ENCODE assay signal across 20 cellular contexts in genomic region chr1:157820299-157820698, GRCh38. TPM values are rescaled to one million over a fixed set of nuclear protein-coding genes. Genes with fewer than 3 reads are reported as not detected.
DNase-seq lines count a peak whose midpoint lies in the region; ATAC-seq and TF ChIP-seq lines count a peak whose summit lies in the region.
"Had no signal": no experiment of that assay in that cellular context is flagged by ENCODE, and none has a peak within 500 bp of the region (broad histone marks: within the 10 kb centered on the region; RNA-seq: fewer than 3 reads in every experiment).

No MANE protein-coding gene starts in this region.

- H3K4me3 Mint-ChIP-seq in activated B cell treated with CpG ODN at 0.5 μM for 24 hours (no peak overlapping the region), mesothelial cell of epicardium (no peak overlapping the region)
- H3K4me3 Mint-ChIP-seq: CD4-positive, alpha-beta T cell; IgD-negative memory B cell had no signal

- H3K9ac ChIP-seq in BLaER1, result no peak overlapping the region
- H3K9ac ChIP-seq in OCI-LY1 (ENCODE audit: low read length), result no peak overlapping the region

- H3K4me1 Mint-ChIP-seq in activated B cell treated with CpG ODN at 0.5 μM for 24 hours (peaks cover 23% of the 10 kb centered on the region), mesothelial cell of epicardium (no peaks in the 10 kb centered on the region)

- CTCF ChIA-PET in activated B cell treated with CpG ODN at 0.5 μM for 24 hours (lab: Charles Lee), result interaction anchor here (1.0 to 2.5 kb wide), 5 partner anchors 9 to 240 kb away, joined by 4 to 8 read pairs (median 6); no protein-coding TSS in a partner anchor

- H3K27ac Mint-ChIP-seq in activated B cell treated with CpG ODN at 0.5 μM for 24 hours, result no peak overlapping the region
- H3K27ac Mint-ChIP-seq in mesothelial cell of epicardium, result no peak overlapping the region
- H3K27ac Mint-ChIP-seq: CD4-positive, alpha-beta T cell had no signal

- H3K27ac ChIP-seq in BLaER1 (no peak overlapping the region), OCI-LY1 (ENCODE audit: low read depth, low read length, poor library complexity, severe bottlenecking) (peak overlapping the region; percentile 86), spleen (peak overlapping the region in 7 of 8 donors; percentile 51 to 85 (median 81)), uterus (no peak overlapping the region)
- H3K27ac ChIP-seq: C4-2B had no signal

- H3K27me3 Mint-ChIP-seq in activated B cell treated with CpG ODN at 0.5 μM for 24 hours (no peaks in the 10 kb centered on the region), mesothelial cell of epicardium (ENCODE audit: low read depth) (peaks cover 21% of the 10 kb centered on the region)

- TF ChIP-seq CTCF in OCI-LY1 (IDR thresholded peaks at IDR 0.05; ENCODE audit: low read length) (no peak), activated B cell treated with CpG ODN at 0.5 μM for 24 hours (IDR thresholded peaks at IDR 0.05) (no peak), spleen (IDR thresholded peaks at IDR 0.05 in 8 of 11, conservative IDR thresholded peaks at IDR 0.05 in 3 of 11) (no peak), uterus (IDR thresholded peaks at IDR 0.05) (no peak), mesothelial cell of epicardium (IDR thresholded peaks at IDR 0.05; ENCODE audit: unreplicated experiment) (no peak)

- H3K4me3 ChIP-seq in BLaER1 (no peak overlapping the region), OCI-LY1 (ENCODE audit: low read depth, low read length, poor library complexity, severe bottlenecking) (peak overlapping the region; percentile 65), spleen (peak overlapping the region in 2 of 8 donors; percentile 20 to 64), uterus (no peak overlapping the region)

- H3K36me3 Mint-ChIP-seq in activated B cell treated with CpG ODN at 0.5 μM for 24 hours (ENCODE audit: low read depth) (peaks cover 13% of the 10 kb centered on the region), mesothelial cell of epicardium (no peaks in the 10 kb centered on the region)

- no peak overlapping the region for H2AFZ ChIP-seq in OCI-LY1 (ENCODE audit: low read length)

- 68 to 83% (median 75%) methylated on average over 2 of the region's 2 CpGs for WGBS in spleen, 5 donors

- H3K79me2 ChIP-seq in OCI-LY1 (ENCODE audit: insufficient read depth, low read length), result peaks cover 29% of the 10 kb centered on the region

- peaks cover 15% of the 10 kb centered on the region for H3K4me1 ChIP-seq in BLaER1
- peaks cover 46% of the 10 kb centered on the region for H3K4me1 ChIP-seq in OCI-LY1 (ENCODE audit: insufficient read depth, low read length, severe bottlenecking)
- peaks cover 0 to 26% (median 6%) of the 10 kb centered on the region in 6 donors for H3K4me1 ChIP-seq in spleen
- H3K4me1 ChIP-seq in uterus, result no peaks in the 10 kb centered on the region

- H3K9me3 Mint-ChIP-seq in activated B cell treated with CpG ODN at 0.5 μM for 24 hours (no peaks in the 10 kb centered on the region), mesothelial cell of epicardium (peaks cover 3% of the 10 kb centered on the region)
- H3K9me3 Mint-ChIP-seq: CD4-positive, alpha-beta T cell; IgD-negative memory B cell had no signal

- ATAC-seq in activated B cell treated with CpG ODN at 0.5 μM for 24 hours (ENCODE audit: low read depth) (peak; percentile 12), HG03175 (IDR thresholded peaks at IDR 0.05; ENCODE audit: unreplicated experiment) (no peak)
- ATAC-seq: HepG2 had no signal

- peak overlapping the region; percentile 57 for H3K4me2 ChIP-seq in BLaER1
- H3K4me2 ChIP-seq in OCI-LY1 (ENCODE audit: low read length), result peak overlapping the region; percentile 90

- TF ChIP-seq POLR2A in spleen (IDR thresholded peaks at IDR 0.05) (no peak), uterus (IDR thresholded peaks at IDR 0.05) (no peak)

- H3K9me2 ChIP-seq in OCI-LY1 (ENCODE audit: low read depth, low read length), result no peaks in the 10 kb centered on the region

- intact Hi-C loops in activated B cell treated with CpG ODN at 0.5 μM for 24 hours (cut with micrococcal nuclease) (loop anchor here (1.0 to 2.0 kb wide), 4 partner anchors 9 to 46 kb away; no protein-coding TSS in a partner anchor), spleen (cut with DNase I; ENCODE audit: low total_unique reads) (no loop called here), uterus (cut with DNase I; ENCODE audit: low total_unique reads) (no loop called here)

- no peaks in the 10 kb centered on the region for H3F3A ChIP-seq in OCI-LY1 (ENCODE audit: insufficient read depth, low read length)

- H4K20me1 ChIP-seq in BLaER1 (no peaks in the 10 kb centered on the region), OCI-LY1 (ENCODE audit: insufficient read depth, low read length) (no peaks in the 10 kb centered on the region)

- DNase-seq in activated B cell treated with CpG ODN at 0.5 μM for 24 hours (no peak), spleen (no peak), superior temporal gyrus (ENCODE audit: extremely low spot score) (no peak), uterus (no peak), mesothelial cell of epicardium (ENCODE audit: low spot score in 2 of 2, unreplicated experiment in 2 of 2) (no peak)
- DNase-seq: 8988T; CD4-positive, alpha-beta T cell; DMS153; DMS79; GF-D8; GOT3; H7 had no signal

- H3K36me3 ChIP-seq in BLaER1 (no peaks in the 10 kb centered on the region), OCI-LY1 (ENCODE audit: insufficient read depth, low read length) (peaks cover 5% of the 10 kb centered on the region; the same call in 1 of the 2 replicates), spleen (no peaks in the 10 kb centered on the region), uterus (no peaks in the 10 kb centered on the region)

- H3K9me3 ChIP-seq in BLaER1 (no peaks in the 10 kb centered on the region), OCI-LY1 (ENCODE audit: low read length) (0 out of 2 replicates have a peak, but pooled peaks cover 1% of the 10 kb centered on the region), spleen (peaks cover 0 to under 1% (median 0%) of the 10 kb centered on the region in 8 donors), uterus (no peaks in the 10 kb centered on the region)

- no peaks in the 10 kb centered on the region for H3K27me3 ChIP-seq in BLaER1
- no peaks in the 10 kb centered on the region for H3K27me3 ChIP-seq in OCI-LY1 (ENCODE audit: insufficient read depth, low read length)
- H3K27me3 ChIP-seq in spleen (replicated peaks in 1 of 7), result no peaks in the 10 kb centered on the region
- no peaks in the 10 kb centered on the region for H3K27me3 ChIP-seq in uterus

- POLR2A ChIA-PET in activated B cell treated with CpG ODN at 0.5 μM for 24 hours (lab: Charles Lee), result interaction anchor here (0.8 to 4.5 kb wide), 15 partner anchors 9 to 259 kb away, joined by 3 to 30 read pairs (median 6); partner anchors contain the start of gene FCRL2

RNA-seq across cellular contexts. Expression of gene FCRL1, which starts 0.4 kb away (rescaled TPM):
- 111 and 138 TPM in 2 replicates for total RNA-seq in activated B cell treated with CpG ODN at 0.5 μM for 24 hours
- total RNA-seq in spleen, result 100 to 1,000 TPM in 4 of 7 donors, 10 to 100 TPM in 3; 57.3 to 158 (median 110) TPM
- 10 to 100 TPM; 54.5 to 77.8 (median 72.0) TPM for polyA plus RNA-seq in spleen
- total RNA-seq in uterus, result 1 to 10 TPM in 1 of 4 donors, under 1 TPM in 1, not detected in 2; 0.27 to 1.1 TPM
- not detected in 3 replicates for total RNA-seq in mesothelial cell of epicardium
- total RNA-seq: A673, H7, HepG2 had no signal
- polyA plus RNA-seq: AG04450, HepG2 had no signal

RNA-seq across cellular contexts. Expression of gene CD5L, which starts 21.3 kb away (rescaled TPM):
- 0.20 TPM in 1 of 2 replicates, not detected in the other for total RNA-seq in activated B cell treated with CpG ODN at 0.5 μM for 24 hours
- 100 to 1,000 TPM; 348 to 892 (median 512) TPM for total RNA-seq in spleen
- 10 to 100 TPM; 16.8 to 60.8 (median 42.6) TPM for polyA plus RNA-seq in spleen
- total RNA-seq in uterus, result not detected
- not detected in 3 replicates for total RNA-seq in mesothelial cell of epicardium
- total RNA-seq: A673; CD4-positive, alpha-beta T cell; H7; HepG2 had no signal
- polyA plus RNA-seq: AG04450, HepG2, IgD-negative memory B cell had no signal

RNA-seq across cellular contexts. Expression of gene FCRL2, which starts 43.4 kb away (rescaled TPM):
- total RNA-seq in activated B cell treated with CpG ODN at 0.5 μM for 24 hours, result 48.0 and 51.6 TPM in 2 replicates
- 10 to 100 TPM; 32.9 to 71.1 (median 43.6) TPM for total RNA-seq in spleen
- 100 to 1,000 TPM in 1 of 3 donors, 10 to 100 TPM in 2; 93.1 to 236 (median 96.6) TPM for polyA plus RNA-seq in spleen
- under 1 TPM; 0.51 to 0.67 (median 0.57) TPM for total RNA-seq in uterus
- total RNA-seq in mesothelial cell of epicardium, result not detected in 3 replicates
- total RNA-seq: A673, H7, HepG2 had no signal
- polyA plus RNA-seq: AG04450, HepG2 had no signal

Comparison
In these comparisons a context has a peak if more than half of its experiments do, and no peak if none do; other contexts are left out.
1. H3K27ac ChIP-seq: peak in OCI-LY1 (single experiment) and spleen (7 of 8); none in BLaER1 (single experiment) and uterus (0 of 2).
2. RNA of gene FCRL1, which starts 0.4 kb away (total RNA-seq): 111 to 138 TPM in activated B cell treated with CpG ODN at 0.5 μM for 24 hours and 57.3 to 158 TPM in spleen; 0.27 to 1.1 TPM in uterus and not detected in mesothelial cell of epicardium; every median in the first group is over 10 times any median in the second.
3. RNA of gene CD5L, which starts 21.3 kb away (total RNA-seq): 348 to 892 TPM in spleen; 0.20 TPM in activated B cell treated with CpG ODN at 0.5 μM for 24 hours, not detected in uterus and not detected in mesothelial cell of epicardium; every median in the first group is over 100 times any median in the second.
4. RNA of gene FCRL2, which starts 43.4 kb away (total RNA-seq): 48.0 to 51.6 TPM in activated B cell treated with CpG ODN at 0.5 μM for 24 hours and 32.9 to 71.1 TPM in spleen; 0.51 to 0.67 TPM in uterus and not detected in mesothelial cell of epicardium; every median in the first group is over 10 times any median in the second.